Comparison of ENCODE assay signal across 22 cellular contexts in the genomic region with DNA sequence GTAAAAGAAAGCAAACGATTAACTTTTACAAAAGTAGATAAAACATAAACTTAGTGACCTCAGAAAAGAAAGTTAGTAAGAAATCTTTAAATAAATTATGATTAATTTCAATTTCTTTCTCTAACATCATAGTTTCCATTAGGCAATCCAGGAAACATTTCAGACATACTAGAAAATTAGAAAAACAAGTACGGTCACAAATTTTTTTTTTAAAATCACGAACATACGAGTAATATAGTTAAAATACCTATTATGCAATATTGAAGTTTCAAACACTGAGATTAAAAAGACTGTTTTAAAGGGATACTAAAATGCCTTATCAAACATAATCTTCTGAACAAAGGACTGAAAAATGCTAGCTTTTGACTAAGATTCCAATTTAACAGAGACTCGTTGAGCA. TPM values are rescaled to one million over a fixed set of nuclear protein-coding genes. Genes with fewer than 3 reads are reported as not detected.
DNase-seq lines count a peak whose midpoint lies in the region; FAIRE-seq lines count a peak whose summit lies in the region.
"Had no signal": no experiment of that assay in that cellular context is flagged by ENCODE, and none has a peak within 500 bp of the region (broad histone marks: within the 10 kb centered on the region; RNA-seq: fewer than 3 reads in every experiment).

No MANE protein-coding gene starts in this region.

- peaks cover 37% of the 10 kb centered on the region for H3K36me3 Mint-ChIP-seq in activated CD4-positive, alpha-beta memory T cell treated with anti-CD3 and anti-CD28 coated beads for 36 hours
- H3K36me3 Mint-ChIP-seq in activated CD4-positive, alpha-beta memory T cell treated with anti-CD3 and anti-CD28 coated beads, Interleukin-2, amount 10 ng/mL, durations not matched to agents 7 days and 5 days (ENCODE audit: low read depth) = peaks cover 48% of the 10 kb centered on the region

- intact Hi-C loops in activated CD4-positive, alpha-beta memory T cell treated with anti-CD3 and anti-CD28 coated beads for 36 hours (cut with micrococcal nuclease) = loop anchor here (2.0 kb wide), 1 partner anchor 23 kb away; no protein-coding TSS in a partner anchor

- POLR2A ChIA-PET in activated CD4-positive, alpha-beta memory T cell treated with anti-CD3 and anti-CD28 coated beads for 36 hours (lab: Charles Lee) = no interaction called here
- POLR2A ChIA-PET in activated CD4-positive, alpha-beta memory T cell treated with anti-CD3 and anti-CD28 coated beads, Interleukin-2, amount 10 ng/mL, durations not matched to agents 7 days and 5 days (lab: Charles Lee) = interaction anchor here (1.2 to 1.9 kb wide), 3 partner anchors 25 to 70 kb away, joined by 3 to 5 read pairs (median 5); partner anchors contain the start of gene RANBP9

- H3K27ac Mint-ChIP-seq in activated CD4-positive, alpha-beta memory T cell treated with anti-CD3 and anti-CD28 coated beads for 36 hours = peak overlapping the region; percentile 76
- no peak overlapping the region for H3K27ac Mint-ChIP-seq in activated CD4-positive, alpha-beta memory T cell treated with anti-CD3 and anti-CD28 coated beads, Interleukin-2, amount 10 ng/mL, durations not matched to agents 7 days and 5 days
- H3K27ac Mint-ChIP-seq: CD8-positive, alpha-beta T cell had no signal

- H3K4me1 Mint-ChIP-seq in activated CD4-positive, alpha-beta memory T cell treated with anti-CD3 and anti-CD28 coated beads for 36 hours (ENCODE audit: low read depth) = peaks cover 36% of the 10 kb centered on the region
- H3K4me1 Mint-ChIP-seq in activated CD4-positive, alpha-beta memory T cell treated with anti-CD3 and anti-CD28 coated beads, Interleukin-2, amount 10 ng/mL, durations not matched to agents 7 days and 5 days = peaks cover 18% of the 10 kb centered on the region

- H3K9me3 Mint-ChIP-seq in activated CD4-positive, alpha-beta memory T cell treated with anti-CD3 and anti-CD28 coated beads for 36 hours = no peaks in the 10 kb centered on the region
- H3K9me3 Mint-ChIP-seq in activated CD4-positive, alpha-beta memory T cell treated with anti-CD3 and anti-CD28 coated beads, Interleukin-2, amount 10 ng/mL, durations not matched to agents 7 days and 5 days = no peaks in the 10 kb centered on the region
- H3K9me3 Mint-ChIP-seq: CD8-positive, alpha-beta T cell had no signal

- H3K4me3 Mint-ChIP-seq in activated CD4-positive, alpha-beta memory T cell treated with anti-CD3 and anti-CD28 coated beads for 36 hours = no peak overlapping the region
- no peak overlapping the region for H3K4me3 Mint-ChIP-seq in activated CD4-positive, alpha-beta memory T cell treated with anti-CD3 and anti-CD28 coated beads, Interleukin-2, amount 10 ng/mL, durations not matched to agents 7 days and 5 days
- H3K4me3 Mint-ChIP-seq: CD8-positive, alpha-beta T cell had no signal

- peak; percentile 13 for FAIRE-seq in TTC549 (lab: Jason Lieb, UNC)

- CTCF ChIA-PET in activated CD4-positive, alpha-beta memory T cell treated with anti-CD3 and anti-CD28 coated beads for 36 hours (lab: Charles Lee) = interaction anchor here (0.9 to 1.7 kb wide), 2 partner anchors 17 to 26 kb away, joined by 4 to 5 read pairs; partner anchors contain the start of gene NOL7
- CTCF ChIA-PET in activated CD4-positive, alpha-beta memory T cell treated with anti-CD3 and anti-CD28 coated beads, Interleukin-2, amount 10 ng/mL, durations not matched to agents 7 days and 5 days (lab: Charles Lee) = no interaction called here

- no peak for DNase-seq in activated CD4-positive, alpha-beta memory T cell treated with anti-CD3 and anti-CD28 coated beads for 36 hours
- no peak for DNase-seq in activated CD4-positive, alpha-beta memory T cell treated with anti-CD3 and anti-CD28 coated beads, Interleukin-2, amount 10 ng/mL, durations not matched to agents 7 days and 5 days
- peak; percentile 49 for DNase-seq in fibroblast of gingiva (ENCODE audit: low read depth)
- DNase-seq in stromal cell of bone marrow (ENCODE audit: low read depth) = peak; percentile 28
- no peak for DNase-seq in NCI-H1436 treated with DMSO at 0.1 percent for 48 hours (lab: John Stamatoyannopoulos, UW)
- no peak for DNase-seq in stimulated activated CD4-positive, alpha-beta T cell treated with anti-CD3 and anti-CD28 coated beads, Interleukin-2, amount 100 ng/mL, for 24 hours
- DNase-seq in NCI-H446 treated with DMSO at 0.1 percent for 48 hours (lab: John Stamatoyannopoulos, UW) = no peak
- DNase-seq: ACHN; activated CD8-positive, alpha-beta memory T cell treated with anti-CD3 and anti-CD28 coated beads for 24 hours; activated effector memory CD4-positive, alpha-beta T cell treated with Interleukin-2 at 50 U/mL for 16 hours; CD8-positive, alpha-beta T cell; DMS79; foreskin keratinocyte; hypothalamus; mammary epithelial cell; MG63; NCI-H1694 treated with DMSO at 0.1 percent for 48 hours; NCI-H748 treated with DMSO at 0.1 percent for 48 hours; posterior cingulate gyrus; SHP77 treated with DMSO at 0.1 percent for 48 hours; uterus had no signal

- H3K27me3 Mint-ChIP-seq in activated CD4-positive, alpha-beta memory T cell treated with anti-CD3 and anti-CD28 coated beads for 36 hours = no peaks in the 10 kb centered on the region
- no peaks in the 10 kb centered on the region for H3K27me3 Mint-ChIP-seq in activated CD4-positive, alpha-beta memory T cell treated with anti-CD3 and anti-CD28 coated beads, Interleukin-2, amount 10 ng/mL, durations not matched to agents 7 days and 5 days

RNA-seq across cellular contexts. Expression of gene NOL7, which starts 26.2 kb away (rescaled TPM):
- total RNA-seq in activated CD4-positive, alpha-beta memory T cell treated with anti-CD3 and anti-CD28 coated beads for 36 hours = 10 to 100 TPM; 88.0 to 94.9 TPM
- total RNA-seq in activated CD4-positive, alpha-beta memory T cell treated with anti-CD3 and anti-CD28 coated beads, Interleukin-2, amount 10 ng/mL, durations not matched to agents 7 days and 5 days = 10 to 100 TPM; 54.0 to 57.8 TPM

Comparison
In these comparisons a context has a peak if more than half of its experiments do, and no peak if none do; other contexts are left out.
1. DNase-seq: peak in fibroblast of gingiva (single experiment) and stromal cell of bone marrow (single experiment); none in activated CD4-positive, alpha-beta memory T cell treated with anti-CD3 and anti-CD28 coated beads for 36 hours (single experiment), activated CD4-positive, alpha-beta memory T cell treated with anti-CD3 and anti-CD28 coated beads, Interleukin-2, amount 10 ng/mL, durations not matched to agents 7 days and 5 days (single experiment), NCI-H1436 treated with DMSO at 0.1 percent for 48 hours (single experiment), stimulated activated CD4-positive, alpha-beta T cell treated with anti-CD3 and anti-CD28 coated beads, Interleukin-2, amount 100 ng/mL, for 24 hours (0 of 2) and NCI-H446 treated with DMSO at 0.1 percent for 48 hours (single experiment).